ENCODE assay signal across 19 cellular contexts in genomic region chr1:93990010-93990409, GRCh38.
DNase-seq lines count a peak whose midpoint lies in the region; ATAC-seq and TF ChIP-seq lines count a peak whose summit lies in the region.
"Had no signal": no experiment of that assay in that cellular context is flagged by ENCODE, and none has a peak within 500 bp of the region (broad histone marks: within the 10 kb centered on the region; RNA-seq: fewer than 3 reads in every experiment).

No MANE protein-coding gene starts in this region.

- H3K36me3 Mint-ChIP-seq in CD14-positive monocyte: no peaks in the 10 kb centered on the region
- H3K36me3 Mint-ChIP-seq in endothelial cell (ENCODE audit: low read depth, unreplicated experiment): peaks cover 34% of the 10 kb centered on the region
- no peaks in the 10 kb centered on the region for H3K36me3 Mint-ChIP-seq in activated CD8-positive, alpha-beta T cell treated with anti-CD3 and anti-CD28 coated beads, Interleukin-2, amount 10 ng/mL, durations not matched to agents 7 days and 5 days (ENCODE audit: low read depth)
- no peaks in the 10 kb centered on the region for H3K36me3 Mint-ChIP-seq in activated CD8-positive, alpha-beta memory T cell treated with anti-CD3 and anti-CD28 coated beads, Interleukin-2, amount 10 ng/mL, durations not matched to agents 7 days and 5 days

- no peaks in the 10 kb centered on the region for H3K79me2 ChIP-seq in osteoblast (ENCODE audit: insufficient read depth, low read length)

- H4K20me1 ChIP-seq in osteoblast (ENCODE audit: insufficient read depth, low read length): no peaks in the 10 kb centered on the region

- peaks cover 0 to 1% (median 0%) of the 10 kb centered on the region in 7 donors for H3K9me3 Mint-ChIP-seq in CD14-positive monocyte
- no peaks in the 10 kb centered on the region for H3K9me3 Mint-ChIP-seq in endothelial cell (ENCODE audit: unreplicated experiment)
- no peaks in the 10 kb centered on the region for H3K9me3 Mint-ChIP-seq in activated CD8-positive, alpha-beta T cell treated with anti-CD3 and anti-CD28 coated beads, Interleukin-2, amount 10 ng/mL, durations not matched to agents 7 days and 5 days (ENCODE audit: insufficient read depth)
- no peaks in the 10 kb centered on the region for H3K9me3 Mint-ChIP-seq in activated CD8-positive, alpha-beta memory T cell treated with anti-CD3 and anti-CD28 coated beads, Interleukin-2, amount 10 ng/mL, durations not matched to agents 7 days and 5 days (ENCODE audit: low read depth)

- no peaks in the 10 kb centered on the region for H3K27me3 ChIP-seq in RWPE2 (ENCODE audit: insufficient read depth, poor library complexity, severe bottlenecking)
- no peaks in the 10 kb centered on the region for H3K27me3 ChIP-seq in osteoblast (ENCODE audit: insufficient read depth, low read length)

- H2AFZ ChIP-seq in osteoblast (ENCODE audit: low read length): no peak overlapping the region
- H2AFZ ChIP-seq: GM23248 had no signal

- TF ChIP-seq CTCF in CD14-positive monocyte (IDR thresholded peaks at IDR 0.05) (no peak), RWPE2 (IDR thresholded peaks at IDR 0.05; ENCODE audit: poor library complexity, severe bottlenecking) (no peak), endothelial cell (IDR thresholded peaks at IDR 0.05; ENCODE audit: unreplicated experiment) (no peak), osteoblast (IDR thresholded peaks at IDR 0.05; ENCODE audit: extremely low read depth, low read depth, low read length) (no peak)

- H3K4me3 ChIP-seq in RWPE2 (ENCODE audit: severe bottlenecking) (no peak overlapping the region), osteoblast (ENCODE audit: insufficient read depth, low read length) (no peak overlapping the region)
- H3K4me3 ChIP-seq: A549, GM23248, K562 had no signal

- peak overlapping the region in 6 of 7 donors; percentile 1 to 91 (median 74) for H3K27ac Mint-ChIP-seq in CD14-positive monocyte
- peak overlapping the region; percentile 93 for H3K27ac Mint-ChIP-seq in endothelial cell (ENCODE audit: unreplicated experiment)
- H3K27ac Mint-ChIP-seq in activated CD8-positive, alpha-beta T cell treated with anti-CD3 and anti-CD28 coated beads, Interleukin-2, amount 10 ng/mL, durations not matched to agents 7 days and 5 days: no peak overlapping the region
- H3K27ac Mint-ChIP-seq in activated CD8-positive, alpha-beta memory T cell treated with anti-CD3 and anti-CD28 coated beads, Interleukin-2, amount 10 ng/mL, durations not matched to agents 7 days and 5 days: no peak overlapping the region

- CTCF ChIA-PET in activated CD8-positive, alpha-beta T cell treated with anti-CD3 and anti-CD28 coated beads, Interleukin-2, amount 10 ng/mL, durations not matched to agents 7 days and 5 days (lab: Charles Lee): interaction anchor here (0.9 kb wide), 1 partner anchor 14 kb away, joined by 3 read pairs; no protein-coding TSS in a partner anchor
- CTCF ChIA-PET in activated CD8-positive, alpha-beta memory T cell treated with anti-CD3 and anti-CD28 coated beads, Interleukin-2, amount 10 ng/mL, durations not matched to agents 7 days and 5 days (lab: Charles Lee): interaction anchor here (1.4 to 1.7 kb wide), 3 partner anchors 8 to 50 kb away, joined by 3 to 4 read pairs (median 3); no protein-coding TSS in a partner anchor

- no peak for DNase-seq in CD14-positive monocyte (ENCODE audit: low spot score)
- DNase-seq in RWPE2 (ENCODE audit: low spot score): no peak
- DNase-seq in endothelial cell (ENCODE audit: low spot score): no peak
- no peak for DNase-seq in osteoblast (ENCODE audit: insufficient read length, low spot score, missing footprints)
- DNase-seq in NCI-H1436 treated with DMSO at 0.1 percent for 48 hours (lab: John Stamatoyannopoulos, UW): no peak
- DNase-seq in activated CD8-positive, alpha-beta T cell treated with anti-CD3 and anti-CD28 coated beads, Interleukin-2, amount 10 ng/mL, durations not matched to agents 7 days and 5 days: no peak
- DNase-seq in activated CD8-positive, alpha-beta memory T cell treated with anti-CD3 and anti-CD28 coated beads, Interleukin-2, amount 10 ng/mL, durations not matched to agents 7 days and 5 days: no peak
- no peak for DNase-seq in activated CD4-positive, alpha-beta T cell treated with anti-CD3 and anti-CD28 coated beads for 48 hours
- DNase-seq: DMS 273 treated with DMSO at 0.1 percent for 48 hours, GM23248, NCI-H1436, NCI-H2081, NCI-H774, SHP77 had no signal

- POLR2A ChIA-PET in activated CD8-positive, alpha-beta T cell treated with anti-CD3 and anti-CD28 coated beads, Interleukin-2, amount 10 ng/mL, durations not matched to agents 7 days and 5 days (lab: Charles Lee): no interaction called here

- H3K4me1 ChIP-seq in RWPE2 (ENCODE audit: insufficient read depth, poor library complexity, severe bottlenecking): peaks cover 50% of the 10 kb centered on the region
- peaks cover 37% of the 10 kb centered on the region for H3K4me1 ChIP-seq in osteoblast (ENCODE audit: insufficient read depth, low read length)
- H3K4me1 ChIP-seq: A549 had no signal

- H3K4me1 Mint-ChIP-seq in CD14-positive monocyte: peaks cover 51% of the 10 kb centered on the region
- peaks cover 26% of the 10 kb centered on the region for H3K4me1 Mint-ChIP-seq in endothelial cell (ENCODE audit: unreplicated experiment)
- no peaks in the 10 kb centered on the region for H3K4me1 Mint-ChIP-seq in activated CD8-positive, alpha-beta T cell treated with anti-CD3 and anti-CD28 coated beads, Interleukin-2, amount 10 ng/mL, durations not matched to agents 7 days and 5 days (ENCODE audit: low read depth)
- no peaks in the 10 kb centered on the region for H3K4me1 Mint-ChIP-seq in activated CD8-positive, alpha-beta memory T cell treated with anti-CD3 and anti-CD28 coated beads, Interleukin-2, amount 10 ng/mL, durations not matched to agents 7 days and 5 days

- intact Hi-C loops in CD14-positive monocyte (cut with micrococcal nuclease): no loop called here

- peak overlapping the region in 1 of 2 donors; percentile 52 for H3K4me3 Mint-ChIP-seq in CD14-positive monocyte
- no peak overlapping the region for H3K4me3 Mint-ChIP-seq in endothelial cell (ENCODE audit: unreplicated experiment)
- no peak overlapping the region for H3K4me3 Mint-ChIP-seq in activated CD8-positive, alpha-beta T cell treated with anti-CD3 and anti-CD28 coated beads, Interleukin-2, amount 10 ng/mL, durations not matched to agents 7 days and 5 days
- no peak overlapping the region for H3K4me3 Mint-ChIP-seq in activated CD8-positive, alpha-beta memory T cell treated with anti-CD3 and anti-CD28 coated beads, Interleukin-2, amount 10 ng/mL, durations not matched to agents 7 days and 5 days

- peak overlapping the region; percentile 64 for H3K4me2 ChIP-seq in osteoblast (ENCODE audit: insufficient read depth, low read length)
- H3K4me2 ChIP-seq: A549 had no signal

- H3K27ac ChIP-seq in RWPE2 (ENCODE audit: poor library complexity, severe bottlenecking): peak overlapping the region; percentile 92
- H3K27ac ChIP-seq in osteoblast (ENCODE audit: low read depth, low read length): peak overlapping the region; percentile 79
- H3K27ac ChIP-seq: A549, C4-2B had no signal

- H3K9me3 ChIP-seq in RWPE2 (ENCODE audit: severe bottlenecking) (no peaks in the 10 kb centered on the region), osteoblast (ENCODE audit: low read depth, low read length) (no peaks in the 10 kb centered on the region)
- H3K9me3 ChIP-seq: A549 had no signal

- H3K27me3 Mint-ChIP-seq in CD14-positive monocyte (ENCODE audit: low read depth in 3 of 3) (peaks cover 2 to 7% (median 4%) of the 10 kb centered on the region in 3 donors), endothelial cell (ENCODE audit: unreplicated experiment) (peaks cover 12% of the 10 kb centered on the region)
- H3K27me3 Mint-ChIP-seq in activated CD8-positive, alpha-beta T cell treated with anti-CD3 and anti-CD28 coated beads, Interleukin-2, amount 10 ng/mL, durations not matched to agents 7 days and 5 days (ENCODE audit: low read depth): peaks cover 30% of the 10 kb centered on the region
- peaks cover 43% of the 10 kb centered on the region for H3K27me3 Mint-ChIP-seq in activated CD8-positive, alpha-beta memory T cell treated with anti-CD3 and anti-CD28 coated beads, Interleukin-2, amount 10 ng/mL, durations not matched to agents 7 days and 5 days

- H3K36me3 ChIP-seq in RWPE2 (ENCODE audit: low read depth) (no peaks in the 10 kb centered on the region), osteoblast (ENCODE audit: insufficient read depth, low read length) (no peaks in the 10 kb centered on the region)

- no peak for ATAC-seq in RWPE2 (ENCODE audit: low read depth)
- ATAC-seq in activated CD8-positive, alpha-beta T cell treated with anti-CD3 and anti-CD28 coated beads, Interleukin-2, amount 10 ng/mL, durations not matched to agents 7 days and 5 days: no peak
- ATAC-seq in activated CD8-positive, alpha-beta memory T cell treated with anti-CD3 and anti-CD28 coated beads, Interleukin-2, amount 10 ng/mL, durations not matched to agents 7 days and 5 days: no peak
- ATAC-seq: A549, HCT116, K562, Panc1 had no signal

Comparison
In these comparisons a context has a peak if more than half of its experiments do, and no peak if none do; other contexts are left out.
1. H3K27ac Mint-ChIP-seq: peak in CD14-positive monocyte (6 of 7) and endothelial cell (single experiment); none in activated CD8-positive, alpha-beta T cell treated with anti-CD3 and anti-CD28 coated beads, Interleukin-2, amount 10 ng/mL, durations not matched to agents 7 days and 5 days (single experiment) and activated CD8-positive, alpha-beta memory T cell treated with anti-CD3 and anti-CD28 coated beads, Interleukin-2, amount 10 ng/mL, durations not matched to agents 7 days and 5 days (single experiment).